ENCODE assay signal across 8 cellular contexts in genomic region chr1:119646521-119647227, GRCh38. TPM values are rescaled to one million over a fixed set of nuclear protein-coding genes. Genes with fewer than 3 reads are reported as not detected.
DNase-seq lines count a peak whose midpoint lies in the region; ATAC-seq and TF ChIP-seq lines count a peak whose summit lies in the region.

No MANE protein-coding gene starts in this region.

- intact Hi-C loops in A673 (cut with micrococcal nuclease; ENCODE audit: unreplicated experiment) = loop anchor here (2.0 kb wide), 1 partner anchor 20 kb away; no protein-coding TSS in a partner anchor
- intact Hi-C loops in mammary epithelial cell (cut with micrococcal nuclease) = loop anchor here (5.0 kb wide), 1 partner anchor 34 kb away; no protein-coding TSS in a partner anchor

- no peak overlapping the region for H2BK15ac ChIP-seq in mesendoderm (replicated peaks; ENCODE audit: low read depth)

- peak overlapping the region; percentile 73 for H3K23ac ChIP-seq in mesendoderm (ENCODE audit: low read length)

- 50% methylated on average over 8 of the region's 15 CpGs for WGBS in mammary epithelial cell (ENCODE audit: low coverage, missing lambda C conversion rate)
- WGBS in mesendoderm (ENCODE audit: extremely low coverage, insufficient coverage, low lambda C conversion rate) = no CpG with 5 or more reads among the region's 15 CpGs

- no peaks in the 10 kb centered on the region for H3K9me3 ChIP-seq in A673 (ENCODE audit: low read depth, low read length, poor library complexity, severe bottlenecking)
- no peaks in the 10 kb centered on the region for H3K9me3 ChIP-seq in mammary epithelial cell (replicated peaks; ENCODE audit: insufficient read depth, low read length)

- H3K79me2 ChIP-seq in mammary epithelial cell (ENCODE audit: insufficient read depth, low read length) = peaks cover 61% of the 10 kb centered on the region
- peaks cover 53% of the 10 kb centered on the region for H3K79me2 ChIP-seq in mesendoderm (ENCODE audit: control insufficient read depth, insufficient read depth, low read length)

- DNase-seq in A673 (ENCODE audit: low spot score) (no peak), HEK293T (ENCODE audit: extremely low spot score) (peak; percentile 31), mammary epithelial cell (peak; percentile 75), mesendoderm (peak; percentile 66), NCI-H1694 (lab: John Stamatoyannopoulos, UW) (no peak)
- DNase-seq in activated CD4-positive, alpha-beta T cell treated with anti-CD3 and anti-CD28 coated beads for 48 hours = no peak
- no peak for DNase-seq in stimulated activated naive CD4-positive, alpha-beta T cell treated with Interleukin-2 at 50 U/mL for 16 hours (lab: John Stamatoyannopoulos, UW)

- H2AK5ac ChIP-seq in mesendoderm (ENCODE audit: low read length) = peak overlapping the region; percentile 81

- in situ Hi-C loops in mammary epithelial cell (cut with MboI; ENCODE audit: low sequenced_read_pairs in 2 of 2) = no loop called here

- CTCF ChIA-PET in A673 (lab: Charles Lee) = interaction anchor here (1.7 kb wide), 1 partner anchor 28 kb away, joined by 6 read pairs; no protein-coding TSS in a partner anchor
- CTCF ChIA-PET in HEK293T (lab: Yijun Ruan, JAX) = interaction anchor here (0.6 to 1.9 kb wide), 14 partner anchors 8 to 91 kb away, joined by 3 to 11 read pairs (median 4); no protein-coding TSS in a partner anchor
- CTCF ChIA-PET in mammary epithelial cell (lab: Charles Lee; ENCODE audit: low non-redundant PET) = interaction anchor here (0.6 kb wide), 1 partner anchor 20 kb away, joined by 11 read pairs; no protein-coding TSS in a partner anchor

- H3K36me3 ChIP-seq in A673 (ENCODE audit: insufficient read depth, low read length, poor library complexity, severe bottlenecking) (no peaks in the 10 kb centered on the region), mammary epithelial cell (ENCODE audit: insufficient read depth, low read length) (no peaks in the 10 kb centered on the region), mesendoderm (ENCODE audit: control insufficient read depth, insufficient read depth, low read length) (no peaks in the 10 kb centered on the region)

- no peaks in the 10 kb centered on the region for H4K20me1 ChIP-seq in mammary epithelial cell (ENCODE audit: insufficient read depth, low read length)

- H2BK120ac ChIP-seq in mesendoderm (ENCODE audit: low read depth, low read length) = no peak overlapping the region

- peaks cover 15% of the 10 kb centered on the region for H3K79me1 ChIP-seq in mesendoderm (ENCODE audit: low read length)

- H2AFZ ChIP-seq in mammary epithelial cell (ENCODE audit: low read depth, low read length) = peak overlapping the region; percentile 88

- peak overlapping the region; percentile 83 for H3K9ac ChIP-seq in mammary epithelial cell (ENCODE audit: insufficient read depth, low read length)
- H3K9ac ChIP-seq in mesendoderm (ENCODE audit: low read length) = peak overlapping the region; percentile 76

- no peak overlapping the region for H4K8ac ChIP-seq in mesendoderm (ENCODE audit: low read depth, low read length)

- POLR2A ChIA-PET in A673 (lab: Charles Lee; ENCODE audit: low non-redundant PET) (no interaction called here), HEK293T (lab: Yijun Ruan, JAX) (interaction anchor here (0.8 to 2.7 kb wide), 8 partner anchors 8 to 65 kb away, joined by 5 to 21 read pairs (median 14); partner anchors contain the start of gene PHGDH)

- ATAC-seq in HG03095 (IDR thresholded peaks at IDR 0.05; ENCODE audit: unreplicated experiment) = no peak

- peak overlapping the region; percentile 36 for H3K4ac ChIP-seq in mesendoderm (ENCODE audit: low read depth, low read length)

- peak overlapping the region; percentile 48 for H2BK5ac ChIP-seq in mesendoderm (ENCODE audit: low read length)

- H3K27ac ChIP-seq in A673 (ENCODE audit: low read depth, low read length, poor library complexity, severe bottlenecking) = no peak overlapping the region
- peak overlapping the region; percentile 65 for H3K27ac ChIP-seq in mammary epithelial cell (ENCODE audit: insufficient read depth, low read depth, low read length)
- peak overlapping the region; percentile 45 for H3K27ac ChIP-seq in mesendoderm (ENCODE audit: low read depth, low read length)

- peak overlapping the region; percentile 74 for H3K4me3 ChIP-seq in A673 (ENCODE audit: low read depth, low read length, poor library complexity, severe bottlenecking)
- H3K4me3 ChIP-seq in mammary epithelial cell (replicated peaks in 1 of 3; ENCODE audit: insufficient read depth in 1 of 3, low read depth in 2 of 3, low read length in 3 of 3) = peak overlapping the region; percentile 64 to 83 (median 71)
- H3K4me3 ChIP-seq in mesendoderm (ENCODE audit: low read length) = peak overlapping the region; percentile 94

- no TSS peak for BruUV-seq in A673 (replicated peaks; lab: Mats Ljungman, UMichigan)
- no TSS peak for BruUV-seq in mammary epithelial cell (replicated peaks; lab: Mats Ljungman, UMichigan)

- TF ChIP-seq CTCF in A673 (conservative IDR thresholded peaks at IDR 0.05; ENCODE audit: low read depth, low read length) (no peak), mammary epithelial cell (conservative IDR thresholded peaks at IDR 0.05 in 1 of 2, IDR thresholded peaks at IDR 0.05 in 1 of 2; ENCODE audit: extremely low read depth in 1 of 2, insufficient read depth in 1 of 2, low read depth in 1 of 2, low read length in 2 of 2) (no peak)

- H3K27me3 ChIP-seq in A673 (replicated peaks; ENCODE audit: insufficient read depth, low read depth, low read length, poor library complexity) = peaks cover 3% of the 10 kb centered on the region
- no peaks in the 10 kb centered on the region for H3K27me3 ChIP-seq in mammary epithelial cell (ENCODE audit: insufficient read depth, low read length)
- no peaks in the 10 kb centered on the region for H3K27me3 ChIP-seq in mesendoderm (ENCODE audit: insufficient read depth, low read length, poor library complexity)

- peak overlapping the region; percentile 95 for H3K4me2 ChIP-seq in mammary epithelial cell (ENCODE audit: insufficient read depth, low read depth, low read length)
- peak overlapping the region; percentile 97 for H3K4me2 ChIP-seq in mesendoderm (ENCODE audit: low read length)

- H3K4me1 ChIP-seq in A673 (ENCODE audit: insufficient read depth, low read length, poor library complexity, severe bottlenecking) = peaks cover 8% of the 10 kb centered on the region
- peaks cover 37% of the 10 kb centered on the region for H3K4me1 ChIP-seq in mammary epithelial cell (ENCODE audit: insufficient read depth, low read length)
- peaks cover 17% of the 10 kb centered on the region for H3K4me1 ChIP-seq in mesendoderm (ENCODE audit: control insufficient read depth, low read depth, low read length)

- dilution Hi-C loops in mammary epithelial cell (cut with HindIII; ENCODE audit: low sequenced_read_pairs) = no loop called here

- H3K18ac ChIP-seq in mesendoderm (ENCODE audit: low read length) = peak overlapping the region; percentile 5

- no peak overlapping the region for H4K5ac ChIP-seq in mesendoderm (ENCODE audit: low read length)

- H3K56ac ChIP-seq in mesendoderm (ENCODE audit: low read length) = peak overlapping the region; percentile 98

TF ChIP-seq in HEK293T, 16 proteins besides CTCF, POLR2A, EP300 and RAD21:
- no peak for TF ChIP-seq FOXM1 (IDR thresholded peaks at IDR 0.05; ENCODE audit: borderline replicate concordance)
- no peak for TF ChIP-seq SUZ12 (IDR thresholded peaks at IDR 0.05)
- TF ChIP-seq ZNF384 (IDR thresholded peaks at IDR 0.05) = no peak
- TF ChIP-seq BHLHE40 (IDR thresholded peaks at IDR 0.05; ENCODE audit: borderline replicate concordance) = no peak
- TF ChIP-seq SP1 (IDR thresholded peaks at IDR 0.05) = no peak
- no peak for TF ChIP-seq L3MBTL2 (conservative IDR thresholded peaks at IDR 0.05)
TF ChIP-seq in HEK293T: peak in this region for 0.

RNA-seq across cellular contexts. Expression of gene ZNF697, which starts 1.4 kb away (rescaled TPM):
- total RNA-seq in A673 (2021) = 4.8 and 4.9 TPM in 2 replicates
- total RNA-seq in mammary epithelial cell = 1 to 10 TPM; 7.3 to 9.4 TPM
- 1.8 TPM for polyA plus RNA-seq in mammary epithelial cell
- 5.2 TPM for polyA minus RNA-seq in mammary epithelial cell
- 18.1 TPM for polyA plus RNA-seq in mesendoderm (2013, experiment 1 of 2)
- 18.1 TPM for polyA plus RNA-seq in mesendoderm (2013, experiment 2 of 2)

Comparison
In these comparisons a context has a peak if more than half of its experiments do, and no peak if none do; other contexts are left out.
1. DNase-seq: peak in HEK293T (single experiment), mammary epithelial cell (single experiment) and mesendoderm (single experiment); none in A673 (single experiment), NCI-H1694 (single experiment), activated CD4-positive, alpha-beta T cell treated with anti-CD3 and anti-CD28 coated beads for 48 hours (single experiment) and stimulated activated naive CD4-positive, alpha-beta T cell treated with Interleukin-2 at 50 U/mL for 16 hours (single experiment).
2. Peak in every context shown above with its lines, with median percentiles within 50 percentile points of each other: H3K4me3 ChIP-seq.